11 cellular contexts compared by ENCODE assay signal in the genomic region with DNA sequence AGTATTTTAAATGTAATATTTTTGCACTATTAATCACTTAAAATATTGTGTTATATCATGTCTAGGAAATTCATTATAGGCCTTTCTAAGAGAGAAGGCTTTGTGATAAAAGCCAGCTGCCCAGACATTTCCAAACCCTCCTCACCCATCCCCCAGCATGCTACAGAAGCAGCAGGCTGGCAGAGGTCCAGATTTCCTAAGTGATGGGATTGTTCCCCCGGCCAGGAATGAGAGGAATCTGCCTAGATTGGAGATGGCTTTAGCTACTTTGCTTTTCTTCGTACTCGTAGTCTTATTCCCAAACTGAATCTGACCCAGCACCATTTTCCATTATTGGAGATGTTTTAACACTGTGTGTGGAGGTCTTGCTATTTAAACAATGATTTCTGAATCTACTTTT. TPM values are rescaled to one million over a fixed set of nuclear protein-coding genes. Genes with fewer than 3 reads are reported as not detected.
A peak's percentile ranks its signal among the peaks of the same experiment; 100 is the strongest.
DNase-seq lines count a peak whose midpoint lies in the region; ATAC-seq and TF ChIP-seq lines count a peak whose summit lies in the region.
"Had no signal": no experiment of that assay in that cellular context is flagged by ENCODE, and none has a peak within 500 bp of the region (broad histone marks: within the 10 kb centered on the region; RNA-seq: fewer than 3 reads in every experiment).

No MANE protein-coding gene starts in this region.

- no peak for ATAC-seq in omental fat pad (ENCODE audit: low FRiP score)

- H3K4me1 ChIP-seq in ascending aorta, result peaks cover 0 to 11% of the 10 kb centered on the region in 2 donors
- H3K4me1 ChIP-seq: suprapubic skin had no signal

- H3K9me3 ChIP-seq in ascending aorta, result no peaks in the 10 kb centered on the region
- H3K9me3 ChIP-seq: neutrophil, suprapubic skin had no signal

- H3K27me3 ChIP-seq in H7 (ENCODE audit: control insufficient read depth, insufficient read depth, low read length) (no peaks in the 10 kb centered on the region), ascending aorta (no peaks in the 10 kb centered on the region), dorsolateral prefrontal cortex (no peaks in the 10 kb centered on the region)
- H3K27me3 ChIP-seq: neutrophil, suprapubic skin had no signal

- DNase-seq in H7 (peak; percentile 15), NCI-H82 (lab: John Stamatoyannopoulos, UW) (peak; percentile 97), fibroblast of mammary gland (ENCODE audit: low read depth) (peak; percentile 46), pons (ENCODE audit: low spot score) (peak; percentile 53), ascending aorta (ENCODE audit: low spot score in 2 of 2) (no peak), cerebellar nuclear complex (lab: John Stamatoyannopoulos, UW) (no peak), dorsolateral prefrontal cortex (no peak), omental fat pad (ENCODE audit: low spot score) (no peak)
- DNase-seq: activated B cell treated with CpG ODN at 0.5 μM for 24 hours had no signal

- H3K4me3 ChIP-seq in H7 (ENCODE audit: insufficient read depth, low read depth, low read length) (no peak overlapping the region), fibroblast of mammary gland (ENCODE audit: control insufficient read depth, low read depth, low read length) (no peak overlapping the region), ascending aorta (no peak overlapping the region), dorsolateral prefrontal cortex (peak overlapping the region in 1 of 59 donors; percentile 12)
- H3K4me3 ChIP-seq: suprapubic skin had no signal

- no peaks in the 10 kb centered on the region for H3K36me3 ChIP-seq in H7 (replicated peaks; ENCODE audit: control insufficient read depth, insufficient read depth, low read length)
- no peaks in the 10 kb centered on the region for H3K36me3 ChIP-seq in ascending aorta
- H3K36me3 ChIP-seq: neutrophil, suprapubic skin had no signal

- H3K27ac ChIP-seq in ascending aorta (no peak overlapping the region), dorsolateral prefrontal cortex (no peak overlapping the region)
- H3K27ac ChIP-seq: neutrophil, suprapubic skin had no signal

- TF ChIP-seq CTCF in fibroblast of mammary gland (conservative IDR thresholded peaks at IDR 0.05; ENCODE audit: control insufficient read depth, insufficient read depth, low read depth, low read length) (no peak), ascending aorta (IDR thresholded peaks at IDR 0.05) (no peak), dorsolateral prefrontal cortex (IDR thresholded peaks at IDR 0.05 in 54 of 56, conservative IDR thresholded peaks at IDR 0.05 in 2 of 56; ENCODE audit: low read depth in 1 of 56, partially characterized antibody in 56 of 56) (no peak), omental fat pad (IDR thresholded peaks at IDR 0.05) (no peak)

- intact Hi-C loops in ascending aorta (cut with DNase I), result loop anchor here (10.0 kb wide), 1 partner anchor 171 kb away; no protein-coding TSS in a partner anchor
- intact Hi-C loops in dorsolateral prefrontal cortex (cut with DNase I), result loop anchor here in 1 of 2 donors (10.0 kb wide), 1 partner anchor 161 kb away; a partner anchor contains a TSS

RNA-seq across cellular contexts. Expression of a gene that starts 29.4 kb away (rescaled TPM):
- 28.6 and 37.2 TPM in 2 replicates for total RNA-seq in H7 (2014; rRNA removed; shearing (Covaris generic))
- 5.1 TPM for total RNA-seq in ascending aorta
- 100 to 1,000 TPM in 114 of 120 experiments, 10 to 100 TPM in 6; 58.1 to 259 (median 183) TPM for total RNA-seq in dorsolateral prefrontal cortex
- total RNA-seq in omental fat pad, result 10 to 100 TPM; 25.2 to 40.3 (median 30.8) TPM

Comparison
In these comparisons a context has a peak if more than half of its experiments do, and no peak if none do; other contexts are left out.
1. DNase-seq: peak in H7 (single experiment), NCI-H82 (single experiment), fibroblast of mammary gland (single experiment) and pons (single experiment); none in ascending aorta (0 of 2), cerebellar nuclear complex (0 of 2), dorsolateral prefrontal cortex (0 of 10) and omental fat pad (single experiment).